1 cellular context compared by ENCODE assay signal in genomic region chr1:44267438-44267837, GRCh38.
TF ChIP-seq lines count a peak whose summit lies in the region.

No MANE protein-coding gene starts in this region.

TF ChIP-seq in HEK293, 187 proteins besides CTCF, POLR2A, EP300 and RAD21 (continued from another document):
- TF ChIP-seq ZNF280C (tag by site-specific recombination; IDR thresholded peaks at IDR 0.05) (no peak), SP3 (tag by site-specific recombination; IDR thresholded peaks at IDR 0.05) (no peak), ZNF155 (tag by site-specific recombination; IDR thresholded peaks at IDR 0.05) (no peak), ZNF747 (tag by site-specific recombination; IDR thresholded peaks at IDR 0.05) (no peak), ZNF223 (tag by site-specific recombination; IDR thresholded peaks at IDR 0.05) (no peak), PRDM2 (tag by site-specific recombination; IDR thresholded peaks at IDR 0.05; ENCODE audit: borderline replicate concordance) (no peak), GLI2 (tag by site-specific recombination; IDR thresholded peaks at IDR 0.05; ENCODE audit: borderline replicate concordance, low read depth) (peak; percentile 79; the same call in 1 of the 2 replicates), ZNF654 (tag by site-specific recombination; IDR thresholded peaks at IDR 0.05; ENCODE audit: low read depth) (no peak), PATZ1 (tag by site-specific recombination; IDR thresholded peaks at IDR 0.05) (no peak), ZNF518A (tag by site-specific recombination; conservative IDR thresholded peaks at IDR 0.05; ENCODE audit: low read depth) (no peak), ZFHX2 (tag by site-specific recombination; conservative IDR thresholded peaks at IDR 0.05) (peak; percentile 89), ZNF701 (tag by site-specific recombination; IDR thresholded peaks at IDR 0.05) (no peak), TRIM28 (IDR thresholded peaks at IDR 0.05; ENCODE audit: borderline replicate concordance, low read length) (peak; percentile 82; the same call in 1 of the 2 replicates), OSR2 (tag by site-specific recombination; IDR thresholded peaks at IDR 0.05) (peak; percentile 95), ZNF362 (tag by site-specific recombination; IDR thresholded peaks at IDR 0.05) (no peak), ZNF544 (tag by site-specific recombination; IDR thresholded peaks at IDR 0.05) (no peak), ELK4 (IDR thresholded peaks at IDR 0.05; ENCODE audit: borderline replicate concordance, low read depth, low read length) (no peak), ZNF248 (tag by site-specific recombination; IDR thresholded peaks at IDR 0.05) (no peak), KLF9 (tag by site-specific recombination; IDR thresholded peaks at IDR 0.05; ENCODE audit: low read depth) (no peak), ZBTB10 (tag by site-specific recombination; IDR thresholded peaks at IDR 0.05) (no peak), ZNF416 (tag by site-specific recombination; IDR thresholded peaks at IDR 0.05) (no peak), ZNF677 (tag by site-specific recombination; IDR thresholded peaks at IDR 0.05) (no peak), ZNF335 (tag by site-specific recombination; conservative IDR thresholded peaks at IDR 0.05) (peak; percentile 89), ZSCAN18 (tag by site-specific recombination; IDR thresholded peaks at IDR 0.05) (no peak), ZNF175 (tag by site-specific recombination; IDR thresholded peaks at IDR 0.05) (no peak), HIC1 (tag by site-specific recombination; IDR thresholded peaks at IDR 0.05) (no peak)
TF ChIP-seq in HEK293: peak in this region for 37.
